Comparison of ENCODE assay signal across 1 cellular context in the genomic region with DNA sequence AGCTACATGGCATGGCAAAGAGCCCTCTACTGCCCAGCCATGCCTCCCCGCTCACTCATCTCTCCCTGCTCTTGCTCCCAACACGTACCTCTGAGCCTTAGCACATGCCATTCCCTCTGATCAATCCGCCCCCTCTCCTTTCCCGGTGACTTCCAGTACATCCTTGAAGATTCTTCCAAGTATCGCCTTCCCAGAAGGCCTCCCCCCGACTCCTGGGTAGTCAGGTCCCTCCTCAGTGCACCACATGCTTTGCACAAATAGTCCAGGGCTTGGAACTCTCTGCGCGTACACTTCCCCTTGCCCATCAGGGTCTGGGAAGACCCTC.
TF ChIP-seq lines count a peak whose summit lies in the region.

No MANE protein-coding gene starts in this region.

TF ChIP-seq in IMR-90, 13 proteins besides CTCF, POLR2A, EP300 and RAD21:
- no peak for TF ChIP-seq MAZ (IDR thresholded peaks at IDR 0.05; ENCODE audit: borderline replicate concordance, low read depth, low read length)
- no peak for TF ChIP-seq FOS (IDR thresholded peaks at IDR 0.05; ENCODE audit: low read depth, low read length)
- no peak for TF ChIP-seq NFE2L2 (IDR thresholded peaks at IDR 0.05; ENCODE audit: low read depth, low read length)
- no peak for TF ChIP-seq SMC3 (IDR thresholded peaks at IDR 0.05; ENCODE audit: low read depth, low read length)
- TF ChIP-seq RCOR1 (IDR thresholded peaks at IDR 0.05; ENCODE audit: insufficient replicate concordance, low read length): no peak
- no peak for TF ChIP-seq CEBPB (IDR thresholded peaks at IDR 0.05; ENCODE audit: low read depth, low read length)
- no peak for TF ChIP-seq CHD1 (IDR thresholded peaks at IDR 0.05; ENCODE audit: low read depth, low read length)
- TF ChIP-seq, protein P1, sequence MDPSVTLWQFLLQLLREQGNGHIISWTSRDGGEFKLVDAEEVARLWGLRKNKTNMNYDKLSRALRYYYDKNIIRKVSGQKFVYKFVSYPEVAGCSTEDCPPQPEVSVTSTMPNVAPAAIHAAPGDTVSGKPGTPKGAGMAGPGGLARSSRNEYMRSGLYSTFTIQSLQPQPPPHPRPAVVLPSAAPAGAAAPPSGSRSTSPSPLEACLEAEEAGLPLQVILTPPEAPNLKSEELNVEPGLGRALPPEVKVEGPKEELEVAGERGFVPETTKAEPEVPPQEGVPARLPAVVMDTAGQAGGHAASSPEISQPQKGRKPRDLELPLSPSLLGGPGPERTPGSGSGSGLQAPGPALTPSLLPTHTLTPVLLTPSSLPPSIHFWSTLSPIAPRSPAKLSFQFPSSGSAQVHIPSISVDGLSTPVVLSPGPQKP (IDR thresholded peaks at IDR 0.05; ENCODE audit: borderline replicate concordance, low read depth, low read length): no peak
